In the genomic region with DNA sequence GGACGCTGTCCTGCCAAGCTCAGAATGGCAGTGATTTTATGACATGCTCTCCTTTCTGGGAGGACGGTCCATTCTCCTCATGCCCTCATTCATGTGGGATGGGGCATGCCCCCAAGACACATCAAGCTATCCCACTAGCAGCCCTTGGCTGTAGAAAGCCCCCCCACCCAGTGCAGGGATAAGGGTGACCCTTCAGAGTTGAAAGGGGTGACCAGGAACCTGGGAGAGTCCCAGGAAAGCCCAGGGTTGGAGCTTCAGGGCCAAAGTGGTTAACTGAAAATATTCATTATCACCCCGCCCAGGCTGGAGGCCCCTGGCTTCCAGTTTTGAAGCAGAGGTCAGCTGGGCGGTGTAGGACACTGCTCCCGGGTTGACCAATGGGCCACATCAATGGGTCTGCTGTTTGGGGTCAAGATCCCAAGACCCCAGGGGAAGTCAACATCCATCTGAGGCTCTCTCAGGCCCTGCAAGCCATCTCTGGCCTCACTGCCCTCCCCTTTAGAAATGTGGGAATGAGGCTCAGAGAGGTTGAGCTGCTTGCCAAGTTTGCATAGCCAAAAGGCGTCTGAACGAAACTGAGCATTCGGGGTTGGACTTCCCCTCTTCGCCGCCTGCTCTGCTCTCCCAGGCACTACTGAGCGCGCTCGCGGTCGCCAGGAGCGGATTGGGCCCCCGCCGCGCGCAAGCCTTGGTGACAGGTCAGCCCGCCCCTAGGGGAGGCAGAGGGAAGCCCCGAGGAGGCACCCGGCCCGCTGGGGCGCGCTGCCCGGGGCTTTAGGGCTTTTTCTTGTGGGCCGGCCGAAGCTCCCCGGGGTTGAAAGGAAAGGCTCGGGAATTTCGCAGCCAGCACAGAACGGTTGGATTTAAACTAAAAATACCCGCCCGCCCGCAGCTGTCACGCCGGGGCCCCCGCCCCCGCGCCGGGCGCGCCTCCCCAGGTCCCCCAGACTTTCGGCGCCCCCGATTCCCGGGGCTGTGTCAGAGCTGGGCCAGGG, we compare ENCODE assay signal across 8 cellular contexts. TPM values are rescaled to one million over a fixed set of nuclear protein-coding genes. Genes with fewer than 3 reads are reported as not detected.
DNase-seq lines count a peak whose midpoint lies in the region; ATAC-seq lines count a peak whose summit lies in the region.

No MANE protein-coding gene starts in this region.

- POLR2A ChIA-PET in activated CD4-positive, alpha-beta T cell treated with anti-CD3 and anti-CD28 coated beads, Interleukin-2, amount 10 ng/mL, durations not matched to agents 7 days and 5 days (lab: Charles Lee), result interaction anchor here (0.6 kb wide), 1 partner anchor 14 kb away, joined by 4 read pairs; no protein-coding TSS in a partner anchor

- no peak overlapping the region for H2AK5ac ChIP-seq in mesendoderm (ENCODE audit: low read length)

- H3K36me3 ChIP-seq in duodenal mucosa (ENCODE audit: control insufficient read depth in 1 of 2, insufficient read depth in 2 of 2, low read length in 2 of 2), result no peaks in the 10 kb centered on the region
- no peaks in the 10 kb centered on the region for H3K36me3 ChIP-seq in mesendoderm (ENCODE audit: control insufficient read depth, insufficient read depth, low read length)

- H4K5ac ChIP-seq in mesendoderm (ENCODE audit: low read length), result no peak overlapping the region

- H3K79me1 ChIP-seq in mesendoderm (ENCODE audit: low read length), result no peaks in the 10 kb centered on the region

- peaks cover 72% of the 10 kb centered on the region for H3K4me1 Mint-ChIP-seq in activated CD4-positive, alpha-beta T cell treated with anti-CD3 and anti-CD28 coated beads, Interleukin-2, amount 10 ng/mL, durations not matched to agents 7 days and 5 days

- H3K4me3 ChIP-seq in duodenal mucosa (ENCODE audit: low read depth in 1 of 2, low read length in 2 of 2) (peak overlapping the region; percentile 60 to 76), mesendoderm (ENCODE audit: low read length) (no peak overlapping the region)

- H3K4me3 Mint-ChIP-seq in activated CD4-positive, alpha-beta T cell treated with anti-CD3 and anti-CD28 coated beads, Interleukin-2, amount 10 ng/mL, durations not matched to agents 7 days and 5 days, result peak overlapping the region; percentile 91

- peak; percentile 6 for DNase-seq in NCI-H2196 (lab: John Stamatoyannopoulos, UW; ENCODE audit: unreplicated experiment)
- DNase-seq in NCI-H2196 treated with DMSO at 0.1 percent for 48 hours (lab: John Stamatoyannopoulos, UW; ENCODE audit: unreplicated experiment), result no peak
- peak; percentile 70 for DNase-seq in NCI-H1694 treated with DMSO at 0.1 percent for 48 hours (lab: John Stamatoyannopoulos, UW)
- DNase-seq in activated CD4-positive, alpha-beta T cell treated with anti-CD3 and anti-CD28 coated beads, Interleukin-2, amount 10 ng/mL, durations not matched to agents 7 days and 5 days, result peak; percentile 85
- DNase-seq in mesendoderm, result peak; percentile 79
- peak; percentile 83 to 87 for DNase-seq in stimulated activated CD8-positive, alpha-beta memory T cell treated with anti-CD3 and anti-CD28 coated beads, Interleukin-15, amount 100 ng/mL, for 48 hours (ENCODE audit: low read depth in 2 of 2)

- H4K8ac ChIP-seq in mesendoderm (ENCODE audit: low read depth, low read length), result no peak overlapping the region

- H3K9me3 ChIP-seq in duodenal mucosa (ENCODE audit: control insufficient read depth in 1 of 2, low read length in 2 of 2), result no peaks in the 10 kb centered on the region

- H2BK15ac ChIP-seq in mesendoderm (replicated peaks; ENCODE audit: low read depth), result no peak overlapping the region

- no peaks in the 10 kb centered on the region for H3K27me3 Mint-ChIP-seq in activated CD4-positive, alpha-beta T cell treated with anti-CD3 and anti-CD28 coated beads, Interleukin-2, amount 10 ng/mL, durations not matched to agents 7 days and 5 days

- H2BK120ac ChIP-seq in mesendoderm (ENCODE audit: low read depth, low read length), result no peak overlapping the region

- H3K4me1 ChIP-seq in duodenal mucosa (ENCODE audit: control insufficient read depth in 1 of 2, insufficient read depth in 2 of 2, low read length in 2 of 2), result peaks cover 51% of the 10 kb centered on the region in 2 donors
- H3K4me1 ChIP-seq in mesendoderm (ENCODE audit: control insufficient read depth, low read depth, low read length), result peaks cover 7% of the 10 kb centered on the region

- H2BK5ac ChIP-seq in mesendoderm (ENCODE audit: low read length), result no peak overlapping the region

- H3K4ac ChIP-seq in mesendoderm (ENCODE audit: low read depth, low read length), result no peak overlapping the region

- peaks cover 26% of the 10 kb centered on the region for H3K36me3 Mint-ChIP-seq in activated CD4-positive, alpha-beta T cell treated with anti-CD3 and anti-CD28 coated beads, Interleukin-2, amount 10 ng/mL, durations not matched to agents 7 days and 5 days (ENCODE audit: low read depth)

- no peaks in the 10 kb centered on the region for H3K9me3 Mint-ChIP-seq in activated CD4-positive, alpha-beta T cell treated with anti-CD3 and anti-CD28 coated beads, Interleukin-2, amount 10 ng/mL, durations not matched to agents 7 days and 5 days

- CTCF ChIA-PET in activated CD4-positive, alpha-beta T cell treated with anti-CD3 and anti-CD28 coated beads, Interleukin-2, amount 10 ng/mL, durations not matched to agents 7 days and 5 days (lab: Charles Lee), result interaction anchor here (0.7 to 4.5 kb wide), 11 partner anchors 8 to 946 kb away, joined by 3 to 33 read pairs (median 4); a partner anchor contains a TSS

- H3K79me2 ChIP-seq in mesendoderm (ENCODE audit: control insufficient read depth, insufficient read depth, low read length), result no peaks in the 10 kb centered on the region

- H3K4me2 ChIP-seq in mesendoderm (ENCODE audit: low read length), result peak overlapping the region; percentile 15

- H3K27ac ChIP-seq in duodenal mucosa (ENCODE audit: low read depth, low read length) (no peak overlapping the region), mesendoderm (ENCODE audit: low read depth, low read length) (peak overlapping the region; percentile 17)

- no peak overlapping the region for H3K56ac ChIP-seq in mesendoderm (ENCODE audit: low read length)

- H3K18ac ChIP-seq in mesendoderm (ENCODE audit: low read length), result peak overlapping the region; percentile 85

- peak overlapping the region; percentile 45 to 63 for H3K9ac ChIP-seq in duodenal mucosa (ENCODE audit: low read depth in 1 of 2, low read length in 2 of 2)
- peak overlapping the region; percentile 32 for H3K9ac ChIP-seq in mesendoderm (ENCODE audit: low read length)

- H3K27ac Mint-ChIP-seq in activated CD4-positive, alpha-beta T cell treated with anti-CD3 and anti-CD28 coated beads, Interleukin-2, amount 10 ng/mL, durations not matched to agents 7 days and 5 days, result peak overlapping the region; percentile 90

- no peak overlapping the region for H3K23ac ChIP-seq in mesendoderm (ENCODE audit: low read length)

- ATAC-seq in HG02852 (IDR thresholded peaks at IDR 0.05; ENCODE audit: unreplicated experiment), result peak; percentile 83

- no CpG with 5 or more reads among the region's 48 CpGs for WGBS in mesendoderm (ENCODE audit: extremely low coverage, insufficient coverage, low lambda C conversion rate)

- H3K27me3 ChIP-seq in duodenal mucosa (ENCODE audit: control insufficient read depth in 1 of 2, insufficient read depth in 2 of 2, low read length in 2 of 2) (no peaks in the 10 kb centered on the region), mesendoderm (ENCODE audit: insufficient read depth, low read length, poor library complexity) (no peaks in the 10 kb centered on the region)

RNA-seq across cellular contexts. Expression of a gene that starts 0.6 kb away (rescaled TPM):
- total RNA-seq in activated CD4-positive, alpha-beta T cell treated with anti-CD3 and anti-CD28 coated beads, Interleukin-2, amount 10 ng/mL, durations not matched to agents 7 days and 5 days, result 10 to 100 TPM; 81.0 to 95.8 TPM
- polyA plus RNA-seq in mesendoderm (2013, experiment 1 of 2), result 0.34 TPM
- 0.31 TPM for polyA plus RNA-seq in mesendoderm (2013, experiment 2 of 2)

RNA-seq across cellular contexts. Expression of a gene that starts 19.0 kb away (rescaled TPM):
- 10 to 100 TPM; 36.6 to 51.2 TPM for total RNA-seq in activated CD4-positive, alpha-beta T cell treated with anti-CD3 and anti-CD28 coated beads, Interleukin-2, amount 10 ng/mL, durations not matched to agents 7 days and 5 days
- polyA plus RNA-seq in mesendoderm (2013, experiment 1 of 2), result 71.4 TPM
- polyA plus RNA-seq in mesendoderm (2013, experiment 2 of 2), result 69.3 TPM
